38 cellular contexts compared by ENCODE assay signal in the genomic region with DNA sequence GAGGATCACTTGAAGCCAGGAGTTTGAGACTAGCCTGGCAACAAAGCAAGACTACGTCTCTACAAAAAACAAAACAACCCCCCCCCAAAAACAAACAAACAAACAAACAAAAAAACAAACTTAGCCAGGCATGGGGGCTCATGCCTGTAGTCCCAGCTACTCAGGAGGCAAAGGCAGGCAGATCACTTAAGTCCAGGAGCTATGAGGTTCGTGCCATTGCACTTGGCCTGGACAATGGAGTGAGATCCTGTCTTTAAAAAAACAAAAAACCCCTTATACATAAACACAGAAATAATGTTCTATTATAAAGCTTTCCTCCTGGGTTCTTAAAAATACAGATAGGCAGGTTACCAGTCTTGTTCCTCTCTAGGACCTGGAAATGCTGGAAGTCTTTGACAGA. TPM values are rescaled to one million over a fixed set of nuclear protein-coding genes. Genes with fewer than 3 reads are reported as not detected.
"Had no signal": no experiment of that assay in that cellular context is flagged by ENCODE, and none has a peak within 500 bp of the region (broad histone marks: within the 10 kb centered on the region; RNA-seq: fewer than 3 reads in every experiment).

No MANE protein-coding gene starts in this region.

- H3K4me1 ChIP-seq: adrenal gland, body of pancreas, esophagus squamous epithelium, gastroesophageal sphincter, heart right ventricle had no signal

- H2AFZ ChIP-seq: hepatocyte had no signal

- H3K4me3 Mint-ChIP-seq: activated B cell treated with CpG ODN at 0.5 μM for 24 hours; activated CD8-positive, alpha-beta T cell treated with anti-CD3 and anti-CD28 coated beads for 36 hours; activated naive CD4-positive, alpha-beta T cell treated with anti-CD3 and anti-CD28 coated beads, Interleukin-2, amount 50 U/mL, for 24 hours; activated naive CD8-positive, alpha-beta T cell treated with anti-CD3 and anti-CD28 coated beads for 36 hours; activated naive CD8-positive, alpha-beta T cell treated with anti-CD3 and anti-CD28 coated beads, Interleukin-2, amount 50 U/mL, for 24 hours; activated T-helper 1 cell treated with anti-CD3 and anti-CD28 coated beads, Interleukin-12 subunit alpha, Interleukin-12 subunit beta, Interleukin-2, Interleukin-4 antibody, amounts not matched to agents 30 ng/mL and 10 ng/mL and 1 ng/mL, durations not matched to agents 14 hours and 24 hours and 36 hours; T-helper 2 cell treated with Interferon-gamma antibody and Interleukin-4, amounts not matched to agents 5 μg/mL and 100 μg/mL, for 36 hours had no signal

- DNase-seq: activated B cell treated with CpG ODN at 0.5 μM for 24 hours; activated CD4-positive, alpha-beta T cell treated with anti-CD3 and anti-CD28 coated beads for 48 hours; activated CD4-positive, alpha-beta T cell treated with anti-CD3 and anti-CD28 coated beads, Interleukin-2, amount 50 U/mL, for 1 hour; activated CD4-positive, alpha-beta T cell treated with anti-CD3 and anti-CD28 coated beads, Interleukin-2, amount 50 U/mL, for 48 hours; activated CD8-positive, alpha-beta memory T cell treated with anti-CD3 and anti-CD28 coated beads for 24 hours; activated CD8-positive, alpha-beta T cell treated with anti-CD3 and anti-CD28 coated beads for 36 hours; activated effector memory CD4-positive, alpha-beta T cell treated with anti-CD3 and anti-CD28 coated beads, Interleukin-2, amount 50 U/mL, for 16 hours; activated naive CD4-positive, alpha-beta T cell treated with anti-CD3 and anti-CD28 coated beads for 36 hours; activated naive CD8-positive, alpha-beta T cell treated with anti-CD3 and anti-CD28 coated beads for 36 hours; activated naive CD8-positive, alpha-beta T cell treated with anti-CD3 and anti-CD28 coated beads, Interleukin-2, amount 50 U/mL, for 24 hours; activated T-cell treated with anti-CD3 and anti-CD28 coated beads, Interleukin-2, amount 50 U/mL, for 48 hours; adrenal gland; amygdala; aorta; body of pancreas; caudate nucleus; effector CD8-positive, alpha-beta T cell; esophagus squamous epithelium; foreskin melanocyte; heart right ventricle; T1000; WERI-Rb-1 had no signal

- H3K4me2 ChIP-seq: hepatocyte had no signal

- H3K36me3 ChIP-seq: adrenal gland, esophagus squamous epithelium, gastroesophageal sphincter, heart right ventricle, WERI-Rb-1 had no signal

- H3K4me3 ChIP-seq: adrenal gland, body of pancreas, esophagus squamous epithelium, gastroesophageal sphincter, heart right ventricle, hepatocyte had no signal

- H3K36me3 Mint-ChIP-seq: activated naive CD4-positive, alpha-beta T cell treated with anti-CD3 and anti-CD28 coated beads, Interleukin-2, amount 50 U/mL, for 24 hours; activated naive CD8-positive, alpha-beta T cell treated with anti-CD3 and anti-CD28 coated beads for 36 hours had no signal

- FAIRE-seq: colon, endometrium, endothelial cell of umbilical vein had no signal

- H3K9me3 ChIP-seq: adrenal gland, body of pancreas, esophagus squamous epithelium, gastroesophageal sphincter, heart right ventricle had no signal

- H3K4me1 Mint-ChIP-seq: activated naive CD4-positive, alpha-beta T cell treated with anti-CD3 and anti-CD28 coated beads, Interleukin-2, amount 50 U/mL, for 24 hours; activated naive CD8-positive, alpha-beta T cell treated with anti-CD3 and anti-CD28 coated beads, Interleukin-2, amount 50 U/mL, for 24 hours had no signal

- H3K27ac ChIP-seq: adrenal gland, body of pancreas, epithelial cell of prostate, esophagus squamous epithelium, gastroesophageal sphincter, heart right ventricle, hepatocyte, WERI-Rb-1 had no signal

- H3K27me3 Mint-ChIP-seq: activated CD8-positive, alpha-beta T cell treated with anti-CD3 and anti-CD28 coated beads for 36 hours had no signal

- H3K27me3 ChIP-seq: body of pancreas, gastroesophageal sphincter had no signal

- H3K9me3 Mint-ChIP-seq: activated B cell treated with CpG ODN at 0.5 μM for 24 hours; activated CD8-positive, alpha-beta T cell treated with anti-CD3 and anti-CD28 coated beads for 36 hours; activated naive CD4-positive, alpha-beta T cell treated with anti-CD3 and anti-CD28 coated beads for 36 hours; activated naive CD4-positive, alpha-beta T cell treated with anti-CD3 and anti-CD28 coated beads, Interleukin-2, amount 50 U/mL, for 24 hours; activated naive CD8-positive, alpha-beta T cell treated with anti-CD3 and anti-CD28 coated beads for 36 hours; activated naive CD8-positive, alpha-beta T cell treated with anti-CD3 and anti-CD28 coated beads, Interleukin-2, amount 50 U/mL, for 24 hours; activated T-helper 1 cell treated with anti-CD3 and anti-CD28 coated beads, Interleukin-12 subunit alpha, Interleukin-12 subunit beta, Interleukin-2, Interleukin-4 antibody, amounts not matched to agents 30 ng/mL and 10 ng/mL and 1 ng/mL, durations not matched to agents 14 hours and 24 hours and 36 hours; activated T-helper 2 cell treated with anti-CD3 and anti-CD28 coated beads, Interferon-gamma antibody, Interleukin-2, Interleukin-4, amounts not matched to agents 10 μg/mL and 5 μg/mL and 100 μg/mL, durations not matched to agents 14 hours and 24 hours and 36 hours; T-helper 2 cell treated with Interferon-gamma antibody and Interleukin-4, amounts not matched to agents 5 μg/mL and 100 μg/mL, for 36 hours had no signal

- H3K79me2 ChIP-seq: hepatocyte had no signal

- ATAC-seq: activated CD4-positive, CD25-positive, alpha-beta regulatory T cell treated with anti-CD3 and anti-CD28 coated beads, Interleukin-2, amount 50 U/mL, for 24 hours; activated CD8-positive, alpha-beta T cell treated with anti-CD3 and anti-CD28 coated beads for 36 hours; activated naive CD8-positive, alpha-beta T cell treated with anti-CD3 and anti-CD28 coated beads, Interleukin-2, amount 50 U/mL, for 24 hours; body of pancreas; gastroesophageal sphincter; heart right ventricle had no signal

- H3K27ac Mint-ChIP-seq: activated B cell treated with CpG ODN at 0.5 μM for 24 hours; activated CD8-positive, alpha-beta T cell treated with anti-CD3 and anti-CD28 coated beads for 36 hours; activated naive CD4-positive, alpha-beta T cell treated with anti-CD3 and anti-CD28 coated beads for 36 hours; activated naive CD4-positive, alpha-beta T cell treated with anti-CD3 and anti-CD28 coated beads, Interleukin-2, amount 50 U/mL, for 24 hours; activated naive CD8-positive, alpha-beta T cell treated with anti-CD3 and anti-CD28 coated beads for 36 hours; activated naive CD8-positive, alpha-beta T cell treated with anti-CD3 and anti-CD28 coated beads, Interleukin-2, amount 50 U/mL, for 24 hours; activated T-helper 1 cell treated with anti-CD3 and anti-CD28 coated beads, Interleukin-12 subunit alpha, Interleukin-12 subunit beta, Interleukin-2, Interleukin-4 antibody, amounts not matched to agents 30 ng/mL and 10 ng/mL and 1 ng/mL, durations not matched to agents 14 hours and 24 hours and 36 hours; activated T-helper 2 cell treated with anti-CD3 and anti-CD28 coated beads, Interferon-gamma antibody, Interleukin-2, Interleukin-4, amounts not matched to agents 10 μg/mL and 5 μg/mL and 100 μg/mL, durations not matched to agents 14 hours and 24 hours and 36 hours; T-helper 2 cell treated with Interferon-gamma antibody and Interleukin-4, amounts not matched to agents 5 μg/mL and 100 μg/mL, for 36 hours had no signal

RNA-seq across cellular contexts. Expression of gene GTSF1, which starts 1.6 kb away (rescaled TPM):
- total RNA-seq: aorta, body of pancreas, chondrocyte, dermis microvascular lymphatic vessel endothelial cell, endothelial cell of umbilical vein, fibroblast of lung, glomerular endothelial cell, hepatocyte had no signal
- polyA plus RNA-seq: fibroblast of lung, hepatocyte had no signal

RNA-seq across cellular contexts. Expression of gene NCKAP1L, which starts 25.8 kb away (rescaled TPM):
- total RNA-seq: chondrocyte, fibroblast of villous mesenchyme, glomerular endothelial cell had no signal
- polyA plus RNA-seq: hepatocyte had no signal
